ENCODE assay signal across 16 cellular contexts in genomic region chr9:85514256-85514655, GRCh38.
"Had no signal": no experiment of that assay in that cellular context is flagged by ENCODE, and none has a peak within 500 bp of the region (broad histone marks: within the 10 kb centered on the region; RNA-seq: fewer than 3 reads in every experiment).

No MANE protein-coding gene starts in this region.

- H3K27me3 ChIP-seq: brain microvascular endothelial cell, vagina had no signal

- H3K4me3 ChIP-seq: skin epidermis, tibial artery, vagina had no signal

- H3K9me3 ChIP-seq: tibial artery, vagina had no signal

- ATAC-seq: activated T-cell treated with anti-CD3 and anti-CD28 coated beads, Interleukin-2, amount 50 U/mL, for 72 hours; right cardiac atrium; stimulated activated naive B cell treated with anti-CD40 and anti-IgM and Interleukin-4, amounts not matched to agents 10 μg/mL and 1 μg/mL and 100 μg/mL, for 72 hours had no signal

- H3K4me1 ChIP-seq: tibial artery, vagina had no signal

- H3K36me3 ChIP-seq: brain microvascular endothelial cell, tibial artery, vagina had no signal

- H3K27ac ChIP-seq: brain microvascular endothelial cell, skin epidermis, tibial artery, vagina had no signal

- DNase-seq: activated CD4-positive, alpha-beta T cell treated with anti-CD3 and anti-CD28 coated beads, Interleukin-2, amount 10 ng/mL, durations not matched to agents 7 days and 5 days; activated CD8-positive, alpha-beta memory T cell treated with anti-CD3 and anti-CD28 coated beads, Interleukin-2, amount 50 U/mL, for 48 hours; activated naive CD8-positive, alpha-beta T cell treated with anti-CD3 and anti-CD28 coated beads for 36 hours; activated T-cell treated with anti-CD3 and anti-CD28 coated beads, Interleukin-2, amount 50 U/mL, for 72 hours; amygdala; brain microvascular endothelial cell; cerebellar nuclear complex; erythroblast; kidney glomerular epithelial cell; right cardiac atrium; stimulated activated CD4-positive, alpha-beta T cell treated with anti-CD3 and anti-CD28 coated beads, Interleukin-15, amount 100 ng/mL, for 24 hours; stimulated activated CD4-positive, alpha-beta T cell treated with anti-CD3 and anti-CD28 coated beads, Interleukin-4, amount 100 ng/mL, for 1 hour; stimulated activated naive B cell treated with anti-CD40 and anti-IgM and Interleukin-4, amounts not matched to agents 10 μg/mL and 1 μg/mL and 100 μg/mL, for 72 hours; tibial artery had no signal
